24 cellular contexts compared by ENCODE assay signal in genomic region chr5:155678371-155678770, GRCh38.
"Had no signal": no experiment of that assay in that cellular context is flagged by ENCODE, and none has a peak within 500 bp of the region (broad histone marks: within the 10 kb centered on the region; RNA-seq: fewer than 3 reads in every experiment).

No MANE protein-coding gene starts in this region.

- H3K27me3 ChIP-seq: colonic mucosa, dorsolateral prefrontal cortex, esophagus muscularis mucosa, esophagus squamous epithelium, foreskin keratinocyte, gastrocnemius medialis, gastroesophageal sphincter, heart left ventricle, heart right ventricle had no signal

- H3K9me3 ChIP-seq: colonic mucosa, gastrocnemius medialis had no signal

- H3K4me1 ChIP-seq: colonic mucosa, esophagus muscularis mucosa, esophagus squamous epithelium, foreskin keratinocyte, gastrocnemius medialis, gastroesophageal sphincter, heart left ventricle, heart right ventricle had no signal

- DNase-seq: colonic mucosa; cortex of kidney; dermis blood vessel endothelial cell; dorsolateral prefrontal cortex; effector CD4-positive, alpha-beta T cell; effector CD8-positive, alpha-beta T cell; effector memory CD4-positive, alpha-beta T cell; effector memory CD8-positive, alpha-beta T cell; endodermal cell; erythroblast; esophagus squamous epithelium; foreskin fibroblast; foreskin keratinocyte; foreskin melanocyte; gastrocnemius medialis; glutamatergic neuron; head of caudate nucleus; heart left ventricle; heart right ventricle had no signal

- H3K27ac ChIP-seq: colonic mucosa, coronary artery, dorsolateral prefrontal cortex, epithelial cell of prostate, esophagus muscularis mucosa, esophagus squamous epithelium, foreskin keratinocyte, gastrocnemius medialis, gastroesophageal sphincter, heart left ventricle, heart right ventricle had no signal

- H3K36me3 ChIP-seq: colonic mucosa, esophagus muscularis mucosa, esophagus squamous epithelium, gastrocnemius medialis, gastroesophageal sphincter, heart left ventricle, heart right ventricle had no signal

- ATAC-seq: effector memory CD8-positive, alpha-beta T cell; esophagus mucosa; foreskin keratinocyte; gastrocnemius medialis; gastroesophageal sphincter; heart left ventricle; heart right ventricle had no signal

- H3K4me3 ChIP-seq: colonic mucosa, coronary artery, dorsolateral prefrontal cortex, esophagus muscularis mucosa, esophagus squamous epithelium, gastrocnemius medialis, gastroesophageal sphincter, heart left ventricle, heart right ventricle had no signal
